Comparison of ENCODE assay signal across 1 cellular context in the genomic region with DNA sequence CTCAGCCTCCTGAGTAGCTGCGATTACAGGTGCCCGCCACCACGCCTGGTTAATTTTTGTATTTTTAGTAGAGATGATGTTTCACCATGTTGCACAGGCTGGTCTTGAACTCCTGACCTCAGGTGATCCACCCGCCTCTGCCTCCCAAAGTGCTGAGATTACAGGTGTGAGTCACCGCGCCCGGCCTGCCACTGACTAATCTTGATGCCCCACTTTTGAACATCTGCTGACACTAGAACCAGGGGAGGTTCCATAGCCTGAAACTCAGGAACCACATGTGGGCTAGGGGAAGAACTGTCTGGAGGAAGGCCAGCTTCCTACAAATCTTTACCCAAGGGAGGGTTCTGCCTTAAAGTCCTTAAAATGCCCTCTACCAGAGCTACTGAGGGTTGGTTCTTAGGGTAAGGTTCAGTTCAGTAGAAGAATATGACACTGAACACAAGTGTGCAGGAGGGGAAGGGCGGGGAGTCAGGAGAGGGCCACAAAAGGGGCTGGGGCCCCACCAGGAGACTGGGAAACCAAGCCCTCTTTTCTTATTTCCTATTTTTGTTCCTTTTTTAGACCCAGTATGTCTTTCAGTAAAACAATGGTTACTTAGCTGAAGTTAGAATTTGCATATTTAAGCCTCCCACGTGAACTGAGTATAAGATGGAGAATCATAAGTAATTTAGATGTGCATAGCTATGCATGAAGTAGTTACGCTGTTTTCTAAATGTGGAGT.
TF ChIP-seq lines count a peak whose summit lies in the region.

No MANE protein-coding gene starts in this region.

TF ChIP-seq in K562, 482 proteins besides CTCF, POLR2A, EP300 and RAD21 (continued from another document):
- no peak for TF ChIP-seq RERE (CRISPR knock-in tag; IDR thresholded peaks at IDR 0.05; ENCODE audit: borderline replicate concordance)
- no peak for TF ChIP-seq ZNF75A (CRISPR knock-in tag; IDR thresholded peaks at IDR 0.05)
- TF ChIP-seq SIX5 (IDR thresholded peaks at IDR 0.05; ENCODE audit: borderline replicate concordance in 1 of 2, insufficient read depth in 1 of 2, low read depth in 1 of 2, low read length in 2 of 2), result no peak
- peak; percentile 53 for TF ChIP-seq NCOR1 (IDR thresholded peaks at IDR 0.05)
- TF ChIP-seq ATF3 (IDR thresholded peaks at IDR 0.05), result peak; percentile 81
- TF ChIP-seq ATF3 (CRISPR knock-in tag; conservative IDR thresholded peaks at IDR 0.05), result no peak
- peak; percentile 30; the same call in 1 of the 2 replicates for TF ChIP-seq JUND (IDR thresholded peaks at IDR 0.05; ENCODE audit: borderline replicate concordance, low read depth, low read length)
- TF ChIP-seq JUND (tag; IDR thresholded peaks at IDR 0.05; ENCODE audit: borderline replicate concordance, low read depth, low read length), result no peak; the same call in 2 of the 3 replicates
- peak; percentile 74 for TF ChIP-seq FOSL1 (tag; conservative IDR thresholded peaks at IDR 0.05)
- peak; percentile 47 to 53; a peak in 2 of 4 replicates for TF ChIP-seq TRIM24 (IDR thresholded peaks at IDR 0.05)
- no peak for TF ChIP-seq SP1 (CRISPR knock-in tag; IDR thresholded peaks at IDR 0.05)
- no peak for TF ChIP-seq TSC22D4 (tag; IDR thresholded peaks at IDR 0.05)
- TF ChIP-seq EWSR1 (IDR thresholded peaks at IDR 0.05; ENCODE audit: borderline replicate concordance, low read depth, partially characterized antibody), result no peak
- TF ChIP-seq, protein P1, sequence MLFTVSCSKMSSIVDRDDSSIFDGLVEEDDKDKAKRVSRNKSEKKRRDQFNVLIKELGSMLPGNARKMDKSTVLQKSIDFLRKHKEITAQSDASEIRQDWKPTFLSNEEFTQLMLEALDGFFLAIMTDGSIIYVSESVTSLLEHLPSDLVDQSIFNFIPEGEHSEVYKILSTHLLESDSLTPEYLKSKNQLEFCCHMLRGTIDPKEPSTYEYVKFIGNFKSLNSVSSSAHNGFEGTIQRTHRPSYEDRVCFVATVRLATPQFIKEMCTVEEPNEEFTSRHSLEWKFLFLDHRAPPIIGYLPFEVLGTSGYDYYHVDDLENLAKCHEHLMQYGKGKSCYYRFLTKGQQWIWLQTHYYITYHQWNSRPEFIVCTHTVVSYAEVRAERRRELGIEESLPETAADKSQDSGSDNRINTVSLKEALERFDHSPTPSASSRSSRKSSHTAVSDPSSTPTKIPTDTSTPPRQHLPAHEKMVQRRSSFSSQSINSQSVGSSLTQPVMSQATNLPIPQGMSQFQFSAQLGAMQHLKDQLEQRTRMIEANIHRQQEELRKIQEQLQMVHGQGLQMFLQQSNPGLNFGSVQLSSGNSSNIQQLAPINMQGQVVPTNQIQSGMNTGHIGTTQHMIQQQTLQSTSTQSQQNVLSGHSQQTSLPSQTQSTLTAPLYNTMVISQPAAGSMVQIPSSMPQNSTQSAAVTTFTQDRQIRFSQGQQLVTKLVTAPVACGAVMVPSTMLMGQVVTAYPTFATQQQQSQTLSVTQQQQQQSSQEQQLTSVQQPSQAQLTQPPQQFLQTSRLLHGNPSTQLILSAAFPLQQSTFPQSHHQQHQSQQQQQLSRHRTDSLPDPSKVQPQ (CRISPR knock-in tag; IDR thresholded peaks at IDR 0.05; ENCODE audit: borderline replicate concordance), result no peak
- no peak for TF ChIP-seq PHB (CRISPR knock-in tag; IDR thresholded peaks at IDR 0.05)
- peak; percentile 85 for TF ChIP-seq CBFA2T3 (IDR thresholded peaks at IDR 0.05)
- TF ChIP-seq, protein P2, sequence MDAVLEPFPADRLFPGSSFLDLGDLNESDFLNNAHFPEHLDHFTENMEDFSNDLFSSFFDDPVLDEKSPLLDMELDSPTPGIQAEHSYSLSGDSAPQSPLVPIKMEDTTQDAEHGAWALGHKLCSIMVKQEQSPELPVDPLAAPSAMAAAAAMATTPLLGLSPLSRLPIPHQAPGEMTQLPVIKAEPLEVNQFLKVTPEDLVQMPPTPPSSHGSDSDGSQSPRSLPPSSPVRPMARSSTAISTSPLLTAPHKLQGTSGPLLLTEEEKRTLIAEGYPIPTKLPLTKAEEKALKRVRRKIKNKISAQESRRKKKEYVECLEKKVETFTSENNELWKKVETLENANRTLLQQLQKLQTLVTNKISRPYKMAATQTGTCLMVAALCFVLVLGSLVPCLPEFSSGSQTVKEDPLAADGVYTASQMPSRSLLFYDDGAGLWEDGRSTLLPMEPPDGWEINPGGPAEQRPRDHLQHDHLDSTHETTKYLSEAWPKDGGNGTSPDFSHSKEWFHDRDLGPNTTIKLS (IDR thresholded peaks at IDR 0.05; ENCODE audit: borderline replicate concordance, low read depth), result peak; percentile 66; the same call in 1 of the 2 replicates
- TF ChIP-seq CHCHD3 (CRISPR knock-in tag; IDR thresholded peaks at IDR 0.05), result no peak
- peak; percentile 65 for TF ChIP-seq DPF2 (IDR thresholded peaks at IDR 0.05)
- TF ChIP-seq CTBP1 (IDR thresholded peaks at IDR 0.05; ENCODE audit: borderline replicate concordance), result peak; percentile 57; the same call in 1 of the 2 replicates
- 0 out of 2 replicates have a peak, but pooled peaks have one; percentile 53 for TF ChIP-seq ZEB2 (IDR thresholded peaks at IDR 0.05)
- TF ChIP-seq SMAD3 (CRISPR knock-in tag; conservative IDR thresholded peaks at IDR 0.05), result no peak
- peak; percentile 95 to 96 for TF ChIP-seq KDM1A (IDR thresholded peaks at IDR 0.05)
- no peak for TF ChIP-seq ZNF639 (CRISPR knock-in tag; conservative IDR thresholded peaks at IDR 0.05 in 1 of 2, IDR thresholded peaks at IDR 0.05 in 1 of 2)
- TF ChIP-seq ARID1B (IDR thresholded peaks at IDR 0.05), result peak; percentile 64
- TF ChIP-seq SMARCE1 (IDR thresholded peaks at IDR 0.05), result peak; percentile 68; the same call in 1 of the 2 replicates
- no peak for TF ChIP-seq ZNF146 (CRISPR knock-in tag; IDR thresholded peaks at IDR 0.05; ENCODE audit: unreplicated experiment)
- peak; percentile 68 for TF ChIP-seq CBFA2T2 (conservative IDR thresholded peaks at IDR 0.05)
- TF ChIP-seq TCF3 (CRISPR knock-in tag; IDR thresholded peaks at IDR 0.05), result peak; percentile 63; the same call in 1 of the 2 replicates
- TF ChIP-seq TAL1 (IDR thresholded peaks at IDR 0.05), result peak; percentile 22; the same call in 1 of the 2 replicates
- TF ChIP-seq HDAC1 (IDR thresholded peaks at IDR 0.05), result peak in 1 of 2 experiments; percentile 69; a peak in 2 of 4 replicates
- no peak for TF ChIP-seq ZBTB5 (IDR thresholded peaks at IDR 0.05)
- peak; percentile 54; the same call in 1 of the 2 replicates for TF ChIP-seq EGR1 (conservative IDR thresholded peaks at IDR 0.05)
- TF ChIP-seq NFIC (IDR thresholded peaks at IDR 0.05), result 0 out of 2 replicates have a peak, but pooled peaks have one; percentile 37
